In the genomic region with DNA sequence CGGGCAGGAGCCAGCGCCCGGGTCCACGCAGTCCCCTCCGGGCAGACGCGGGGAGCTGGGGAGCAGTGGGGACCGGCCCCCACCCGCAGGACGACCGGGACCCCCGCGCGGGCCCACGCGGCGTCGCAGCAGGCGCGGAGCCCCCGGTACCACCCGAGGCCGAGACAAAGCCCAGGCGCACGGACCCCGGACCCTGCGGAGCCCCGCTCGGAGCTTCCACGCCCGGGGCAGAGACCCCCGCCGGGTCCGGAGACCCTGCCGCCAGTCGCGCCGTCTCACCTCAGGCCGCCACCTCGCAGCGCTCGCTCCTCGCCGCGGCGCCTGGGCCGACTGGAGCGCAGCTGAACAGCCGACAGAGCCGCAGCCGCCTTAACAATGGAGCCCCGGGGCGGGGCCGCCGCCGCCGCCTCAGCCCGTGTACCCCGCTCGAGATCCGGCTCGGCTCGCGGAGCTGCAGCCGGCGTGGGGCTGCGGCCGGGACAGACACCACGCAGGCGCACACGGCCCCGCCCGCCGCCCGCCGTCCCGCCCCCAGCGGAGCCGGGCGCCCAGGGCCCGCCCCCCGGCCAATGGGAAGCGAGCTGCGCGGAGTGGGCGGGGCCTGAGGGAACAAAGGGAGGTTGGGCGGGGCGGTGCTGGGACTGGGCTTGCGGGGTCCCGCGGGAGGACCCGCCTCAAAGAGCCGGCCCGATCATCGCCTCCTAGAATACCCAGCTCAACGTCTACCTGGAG, we compare ENCODE assay signal across 8 cellular contexts.
DNase-seq lines count a peak whose midpoint lies in the region; ATAC-seq and TF ChIP-seq lines count a peak whose summit lies in the region.

A gene with protein sequence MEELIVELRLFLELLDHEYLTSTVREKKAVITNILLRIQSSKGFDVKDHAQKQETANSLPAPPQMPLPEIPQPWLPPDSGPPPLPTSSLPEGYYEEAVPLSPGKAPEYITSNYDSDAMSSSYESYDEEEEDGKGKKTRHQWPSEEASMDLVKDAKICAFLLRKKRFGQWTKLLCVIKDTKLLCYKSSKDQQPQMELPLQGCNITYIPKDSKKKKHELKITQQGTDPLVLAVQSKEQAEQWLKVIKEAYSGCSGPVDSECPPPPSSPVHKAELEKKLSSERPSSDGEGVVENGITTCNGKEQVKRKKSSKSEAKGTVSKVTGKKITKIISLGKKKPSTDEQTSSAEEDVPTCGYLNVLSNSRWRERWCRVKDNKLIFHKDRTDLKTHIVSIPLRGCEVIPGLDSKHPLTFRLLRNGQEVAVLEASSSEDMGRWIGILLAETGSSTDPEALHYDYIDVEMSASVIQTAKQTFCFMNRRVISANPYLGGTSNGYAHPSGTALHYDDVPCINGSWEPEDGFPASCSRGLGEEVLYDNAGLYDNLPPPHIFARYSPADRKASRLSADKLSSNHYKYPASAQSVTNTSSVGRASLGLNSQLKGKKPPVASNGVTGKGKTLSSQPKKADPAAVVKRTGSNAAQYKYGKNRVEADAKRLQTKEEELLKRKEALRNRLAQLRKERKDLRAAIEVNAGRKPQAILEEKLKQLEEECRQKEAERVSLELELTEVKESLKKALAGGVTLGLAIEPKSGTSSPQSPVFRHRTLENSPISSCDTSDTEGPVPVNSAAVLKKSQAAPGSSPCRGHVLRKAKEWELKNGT (minus strand): TSS at position 485 of the 732 bp plus-strand sequence. CDS start 67,783 bp downstream, outside the sequence.

- no peaks in the 10 kb centered on the region for H3K27me3 ChIP-seq in layer of hippocampus (ENCODE audit: control insufficient read depth, insufficient read depth, low read length)

- H3K27ac ChIP-seq in coronary artery (peak within 1 kb of the TSS; percentile 77 to 91), layer of hippocampus (ENCODE audit: low read depth, low read length) (peak within 1 kb of the TSS; percentile 18)

- DNase-seq in NCI-H2196 treated with DMSO at 0.1 percent for 48 hours (lab: John Stamatoyannopoulos, UW; ENCODE audit: unreplicated experiment) (peak; percentile 63), coronary artery (ENCODE audit: low spot score) (peak; percentile 89), KG1 (lab: John Stamatoyannopoulos, UW) (no peak)
- DNase-seq in activated CD4-positive, alpha-beta T cell treated with anti-CD3 and anti-CD28 coated beads, Interleukin-2, amount 50 U/mL, for 1 hour, result peak; percentile 87
- DNase-seq in stimulated activated CD4-positive, alpha-beta T cell treated with anti-CD3 and anti-CD28 coated beads, Interleukin-15, amount 100 ng/mL, for 24 hours, result peak; percentile 92

- ATAC-seq in GM18502 (IDR thresholded peaks at IDR 0.05; ENCODE audit: poor library complexity, unreplicated experiment) (peak; percentile 95), HG02938 (IDR thresholded peaks at IDR 0.05; ENCODE audit: unreplicated experiment) (peak; percentile 70)

- TF ChIP-seq CTCF in coronary artery (IDR thresholded peaks at IDR 0.05), result no peak

- H3K4me3 ChIP-seq in coronary artery, result peak within 1 kb of the TSS; percentile 94
